Comparison of ENCODE assay signal across 8 cellular contexts in the genomic region with DNA sequence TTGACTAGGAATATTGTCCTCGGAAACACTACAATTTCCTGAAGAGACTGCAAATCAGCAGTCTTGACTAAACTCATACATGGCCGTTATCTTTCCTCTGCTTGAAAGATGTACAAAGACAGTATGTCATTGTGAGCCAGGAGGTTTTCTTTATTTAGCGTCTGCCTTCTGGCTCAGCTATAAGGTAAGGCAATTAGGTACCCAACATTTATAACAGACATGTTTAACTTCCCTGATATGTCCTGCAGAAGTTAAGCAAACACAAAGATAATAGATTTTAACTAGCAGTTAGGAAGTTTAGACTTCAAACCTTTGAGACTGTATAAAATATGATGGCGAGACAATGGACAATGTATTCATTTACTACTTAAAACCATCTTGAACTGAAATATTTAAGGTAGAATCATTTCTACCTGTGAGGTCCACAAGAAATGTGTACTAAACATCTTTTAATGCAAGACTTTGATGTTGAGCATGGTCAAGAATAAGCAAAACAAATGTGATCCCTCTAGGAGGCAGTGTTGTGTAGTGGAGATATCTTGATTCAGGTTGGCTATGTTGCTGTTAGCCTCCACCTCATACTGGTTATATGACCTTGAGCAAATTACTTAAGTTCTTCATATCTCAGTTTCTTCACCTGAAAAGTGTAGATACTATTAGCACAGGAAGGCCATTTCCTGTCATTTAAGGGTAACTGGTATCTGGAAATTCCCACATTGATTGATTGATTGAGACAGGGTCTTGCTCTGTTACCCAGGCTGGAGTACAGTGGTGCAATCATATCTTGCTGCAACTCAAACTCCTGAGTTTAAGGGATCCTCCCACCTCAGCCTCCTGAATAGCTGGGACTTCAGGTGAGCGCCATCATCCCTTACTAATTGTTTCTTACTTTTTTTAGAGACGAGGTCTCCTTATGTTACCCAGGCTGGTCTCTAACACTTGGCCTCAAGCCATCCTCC.
DNase-seq lines count a peak whose midpoint lies in the region; ATAC-seq and TF ChIP-seq lines count a peak whose summit lies in the region.

No MANE protein-coding gene starts in this region.

- no peak overlapping the region for H3K4me3 Mint-ChIP-seq in progenitor cell of endocrine pancreas (ENCODE audit: low read depth)

- no peak overlapping the region for H3K27ac Mint-ChIP-seq in progenitor cell of endocrine pancreas

- no peaks in the 10 kb centered on the region for H3K9me3 Mint-ChIP-seq in progenitor cell of endocrine pancreas (ENCODE audit: low read depth)

- no peaks in the 10 kb centered on the region for H3K27me3 Mint-ChIP-seq in progenitor cell of endocrine pancreas

- H3K36me3 Mint-ChIP-seq in progenitor cell of endocrine pancreas (ENCODE audit: insufficient read depth): no peaks in the 10 kb centered on the region

- H3K27ac ChIP-seq in 22Rv1: no peak overlapping the region

- ATAC-seq in HG03354 (IDR thresholded peaks at IDR 0.05; ENCODE audit: poor library complexity, severe bottlenecking, unreplicated experiment) (peak; percentile 65), esophagus mucosa (peak; percentile 78), HG03159 (IDR thresholded peaks at IDR 0.05; ENCODE audit: unreplicated experiment) (no peak)

- peak; percentile 87 for TF ChIP-seq CTCF in 22Rv1 (IDR thresholded peaks at IDR 0.05)
- peak; percentile 45 for TF ChIP-seq CTCF in GM10266 (IDR thresholded peaks at IDR 0.05; ENCODE audit: control insufficient read depth, insufficient read depth, low read depth, missing control alignments)
- TF ChIP-seq CTCF in progenitor cell of endocrine pancreas (IDR thresholded peaks at IDR 0.05; ENCODE audit: unreplicated experiment): peak; percentile 43

- peaks cover 21% of the 10 kb centered on the region for H3K4me1 Mint-ChIP-seq in progenitor cell of endocrine pancreas (ENCODE audit: low read depth)

- DNase-seq in GM10266 (ENCODE audit: extremely low spot score) (peak; percentile 50), NOMO-1 treated with dmso at 0.1 percent for 144 hours (lab: John Stamatoyannopoulos, UW; ENCODE audit: unreplicated experiment) (peak; percentile 36), progenitor cell of endocrine pancreas (ENCODE audit: low spot score, unreplicated experiment) (no peak), 8988T (no peak)

Comparison
In these comparisons a context has a peak if more than half of its experiments do, and no peak if none do; other contexts are left out.
1. DNase-seq: peak in GM10266 (single experiment) and NOMO-1 treated with dmso at 0.1 percent for 144 hours (single experiment); none in progenitor cell of endocrine pancreas (single experiment) and 8988T (single experiment).
2. Peak in every context shown above with its lines, with median percentiles within 50 percentile points of each other: CTCF ChIP-seq.